ENCODE assay signal across 20 cellular contexts in genomic region chr10:46317889-46318288, GRCh38. TPM values are rescaled to one million over a fixed set of nuclear protein-coding genes. Genes with fewer than 3 reads are reported as not detected.
DNase-seq lines count a peak whose midpoint lies in the region; ATAC-seq and TF ChIP-seq lines count a peak whose summit lies in the region.
"Had no signal": no experiment of that assay in that cellular context is flagged by ENCODE, and none has a peak within 500 bp of the region (broad histone marks: within the 10 kb centered on the region; RNA-seq: fewer than 3 reads in every experiment).

No MANE protein-coding gene starts in this region.

- peaks cover 30% of the 10 kb centered on the region for H3K4me1 ChIP-seq in IMR-90 (ENCODE audit: control insufficient read depth, insufficient read depth, low read length)
- H3K4me1 ChIP-seq: BLaER1 had no signal

- CTCF ChIA-PET in IMR-90 (lab: Yijun Ruan, JAX) = no interaction called here

- no peak overlapping the region for H2AK9ac ChIP-seq in IMR-90 (replicated peaks; ENCODE audit: low read depth, low read length, poor library complexity)

- peak overlapping the region; percentile 73 for H3K4ac ChIP-seq in IMR-90 (ENCODE audit: low read depth, low read length)

- peak overlapping the region; percentile 37; the same call in 1 of the 2 replicates for H3K18ac ChIP-seq in IMR-90 (ENCODE audit: low read depth, low read length)

- DNase-seq in IMR-90 = no peak
- DNase-seq in left lobe of liver (ENCODE audit: low spot score) = peak; percentile 41
- DNase-seq in posterior vena cava (ENCODE audit: low spot score) = peak; percentile 67
- DNase-seq in NCI-H226 = no peak
- DNase-seq: 8988T; CD4-positive, alpha-beta memory T cell; DMS153; DMS79; GDM1; H9 had no signal

- BruUV-seq in IMR-90 (replicated peaks; lab: Mats Ljungman, UMichigan) = no TSS peak

- no peaks in the 10 kb centered on the region for H4K20me1 ChIP-seq in IMR-90 (ENCODE audit: insufficient read depth, low read length)
- H4K20me1 ChIP-seq: BLaER1 had no signal

- no peak overlapping the region for H3K23ac ChIP-seq in IMR-90 (ENCODE audit: low read depth, low read length)

- TF ChIP-seq CTCF in IMR-90 (conservative IDR thresholded peaks at IDR 0.05; ENCODE audit: low read depth, low read length) (no peak), VCaP (conservative IDR thresholded peaks at IDR 0.05) (no peak)

- H3K36me3 ChIP-seq in IMR-90 (ENCODE audit: control insufficient read depth, insufficient read depth, low read length) = no peaks in the 10 kb centered on the region
- H3K36me3 ChIP-seq: BLaER1 had no signal

- peak overlapping the region; percentile 67 for H2AK5ac ChIP-seq in IMR-90 (ENCODE audit: low read depth, low read length)

- peaks cover 21% of the 10 kb centered on the region for H3K9me1 ChIP-seq in IMR-90 (ENCODE audit: insufficient read depth, low read length)

- no CpG with 5 or more reads among the region's 2 CpGs for WGBS in IMR-90 (ENCODE audit: extremely low coverage in 2 of 2, insufficient read length in 1 of 2), 2 experiments

- H3K14ac ChIP-seq in IMR-90 (replicated peaks; ENCODE audit: low read depth, low read length) = no peak overlapping the region; the same call in 1 of the 2 replicates

- H4K8ac ChIP-seq in IMR-90 (ENCODE audit: low read depth in 2 of 2, low read length in 2 of 2) = peak overlapping the region; percentile 16 to 44; a peak in 2 of 4 replicates

- peak overlapping the region; percentile 8; the same call in 1 of the 3 replicates for H2BK15ac ChIP-seq in IMR-90 (ENCODE audit: low read depth, low read length)

- H3K9me3 ChIP-seq in IMR-90 (ENCODE audit: control insufficient read depth, insufficient read depth, low read length) = no peaks in the 10 kb centered on the region
- H3K9me3 ChIP-seq: BLaER1 had no signal

- peak overlapping the region; percentile 55 for H4K5ac ChIP-seq in IMR-90 (ENCODE audit: low read depth, low read length)

- no peak overlapping the region for H2AFZ ChIP-seq in IMR-90 (replicated peaks; ENCODE audit: low read length, poor library complexity)

- peak overlapping the region; percentile 85 for H2BK120ac ChIP-seq in IMR-90 (ENCODE audit: low read depth, low read length)

- TF ChIP-seq RAD21 in IMR-90 (IDR thresholded peaks at IDR 0.05; ENCODE audit: low read length) = no peak

- TF ChIP-seq POLR2A in IMR-90 (IDR thresholded peaks at IDR 0.05; ENCODE audit: low read depth, low read length) = no peak

- no peak overlapping the region; the same call in 1 of the 2 replicates for H3K56ac ChIP-seq in IMR-90 (ENCODE audit: extremely low read depth, insufficient read depth, low read length)

- POLR2A ChIA-PET in IMR-90 (lab: Charles Lee; ENCODE audit: unreplicated experiment) = no interaction called here

- no peaks in the 10 kb centered on the region for H3K27me3 ChIP-seq in IMR-90 (ENCODE audit: control insufficient read depth, insufficient read depth, low read length)
- H3K27me3 ChIP-seq: BLaER1 had no signal

- dilution Hi-C loops in IMR-90 (cut with HindIII; ENCODE audit: low sequenced_read_pairs, unreplicated experiment) = no loop called here

- ATAC-seq in IMR-90 (ENCODE audit: low read depth) (no peak), left lobe of liver (no peak), GM19452 (IDR thresholded peaks at IDR 0.05; ENCODE audit: unreplicated experiment) (no peak), GM19467 (IDR thresholded peaks at IDR 0.05; ENCODE audit: unreplicated experiment) (no peak)

- H3K79me1 ChIP-seq in IMR-90 (ENCODE audit: low read depth in 1 of 2, low read length in 2 of 2) = no peaks in the 10 kb centered on the region; a peak in 1 of 4 replicates

- peak overlapping the region; percentile 60 for H4K91ac ChIP-seq in IMR-90 (ENCODE audit: insufficient read depth, low read depth, low read length)

- in situ Hi-C loops in IMR-90 (cut with MboI; ENCODE audit: low sequenced_read_pairs) = no loop called here

- H3K9ac ChIP-seq in IMR-90 (ENCODE audit: low read depth, low read length) = no peak overlapping the region
- H3K9ac ChIP-seq: BLaER1 had no signal

- intact Hi-C loops in IMR-90 (cut with micrococcal nuclease) = loop anchor here (5.0 kb wide), 1 partner anchor 81 kb away; no protein-coding TSS in a partner anchor
- intact Hi-C loops in posterior vena cava (cut with DNase I) = no loop called here

- no peak overlapping the region for H3K4me3 ChIP-seq in IMR-90 (ENCODE audit: insufficient read depth, low read depth, low read length)
- H3K4me3 ChIP-seq: BLaER1 had no signal

- H3K4me2 ChIP-seq in IMR-90 (ENCODE audit: low read depth, low read length) = no peak overlapping the region; the same call in 1 of the 2 replicates
- H3K4me2 ChIP-seq: BLaER1 had no signal

- peak overlapping the region; percentile 76 for H2BK20ac ChIP-seq in IMR-90 (ENCODE audit: low read depth, low read length)

- no peak overlapping the region for H2BK5ac ChIP-seq in IMR-90 (ENCODE audit: low read depth, low read length, poor library complexity, severe bottlenecking)

- H3K27ac ChIP-seq in IMR-90 (ENCODE audit: insufficient read depth, low read length) (no peak overlapping the region), VCaP (peak overlapping the region; percentile 83; the same call in 1 of the 2 replicates)
- H3K27ac ChIP-seq: BLaER1, HL-60 had no signal

TF ChIP-seq in IMR-90, 13 proteins besides CTCF, POLR2A, EP300 and RAD21:
- TF ChIP-seq FOS (IDR thresholded peaks at IDR 0.05; ENCODE audit: low read depth, low read length) (no peak), RCOR1 (IDR thresholded peaks at IDR 0.05; ENCODE audit: insufficient replicate concordance, low read length) (no peak), CHD1 (IDR thresholded peaks at IDR 0.05; ENCODE audit: low read depth, low read length) (no peak), BHLHE40 (IDR thresholded peaks at IDR 0.05; ENCODE audit: low read depth, low read length) (no peak), RFX5 (IDR thresholded peaks at IDR 0.05; ENCODE audit: low read depth, low read length) (no peak), MAZ (IDR thresholded peaks at IDR 0.05; ENCODE audit: borderline replicate concordance, low read depth, low read length) (no peak), MAFK (IDR thresholded peaks at IDR 0.05; ENCODE audit: low read depth, low read length) (no peak), CEBPB (IDR thresholded peaks at IDR 0.05; ENCODE audit: low read depth, low read length) (no peak), MXI1 (IDR thresholded peaks at IDR 0.05; ENCODE audit: borderline replicate concordance, low read depth, low read length) (no peak), SMC3 (IDR thresholded peaks at IDR 0.05; ENCODE audit: low read depth, low read length) (no peak), NFE2L2 (IDR thresholded peaks at IDR 0.05; ENCODE audit: low read depth, low read length) (no peak), USF2 (IDR thresholded peaks at IDR 0.05; ENCODE audit: low read depth, low read length) (no peak), ELK1 (IDR thresholded peaks at IDR 0.05; ENCODE audit: borderline replicate concordance, low read depth, low read length) (no peak)

RNA-seq across cellular contexts. Expression of gene ANTXRL, which starts 31.1 kb away (rescaled TPM):
- total RNA-seq in IMR-90 (2012; rRNA removed) = not detected in 2 replicates
- polyA plus RNA-seq in IMR-90 (2012; rRNA removed) = not detected in 2 replicates
- not detected in 2 replicates for polyA plus RNA-seq in IMR-90 (2012; cell fraction: cytosol; rRNA removed)
- 0.03 TPM in 1 of 2 replicates, not detected in the other for polyA plus RNA-seq in IMR-90 (2012; cell fraction: nucleus; rRNA removed; ENCODE audit: low replicate concordance)
- not detected for total RNA-seq in left lobe of liver
- total RNA-seq in posterior vena cava = not detected
- total RNA-seq: A673; CD4-positive, alpha-beta memory T cell; Daoy; H1; H9 had no signal
- polyA plus RNA-seq: AG04450; CD14-positive monocyte; CD4-positive, alpha-beta memory T cell; H1 had no signal

RNA-seq across cellular contexts. Expression of gene ANXA8L1, which starts 57.7 kb away (rescaled TPM):
- total RNA-seq in IMR-90 (2012; rRNA removed) (0.18 and 0.28 TPM in 2 replicates), left lobe of liver (0.86 TPM), posterior vena cava (not detected)
- 0.32 TPM in 2 replicates for polyA plus RNA-seq in IMR-90 (2012; rRNA removed)
- 0.15 TPM in 2 replicates for polyA plus RNA-seq in IMR-90 (2012; cell fraction: cytosol; rRNA removed)
- 1.2 and 1.3 TPM in 2 replicates for polyA plus RNA-seq in IMR-90 (2012; cell fraction: nucleus; rRNA removed; ENCODE audit: low replicate concordance)
- total RNA-seq: A673; CD4-positive, alpha-beta memory T cell; H1; H9 had no signal
- polyA plus RNA-seq: CD4-positive, alpha-beta memory T cell; H1 had no signal

Comparison
In these comparisons a context has a peak if more than half of its experiments do, and no peak if none do; other contexts are left out.
1. DNase-seq: peak in left lobe of liver (single experiment) and posterior vena cava (single experiment); none in IMR-90 (single experiment) and NCI-H226 (single experiment).